ENCODE assay signal across 9 cellular contexts in the genomic region with DNA sequence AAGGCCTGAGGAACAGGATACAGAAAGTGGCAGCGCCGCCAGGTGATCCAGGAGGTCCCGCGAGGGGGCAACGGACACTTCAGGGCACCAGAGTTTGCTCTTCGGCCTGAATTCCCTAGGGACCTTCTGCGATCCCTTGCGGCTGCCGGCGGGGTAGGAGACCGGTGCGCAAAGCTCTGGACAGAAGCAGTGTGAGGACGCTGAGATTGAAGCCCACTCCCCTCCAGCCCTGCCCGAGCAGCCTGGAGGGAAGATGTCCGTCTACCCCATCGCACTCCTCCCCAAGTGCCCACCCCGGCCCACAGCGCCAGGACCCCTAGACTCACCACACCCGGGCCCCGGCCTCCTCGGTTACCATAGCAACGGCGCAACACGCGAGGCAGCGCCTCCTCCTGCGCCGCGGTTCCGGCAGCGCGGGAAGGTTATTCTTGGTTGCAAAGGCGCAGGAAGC. TPM values are rescaled to one million over a fixed set of nuclear protein-coding genes. Genes with fewer than 3 reads are reported as not detected.
DNase-seq lines count a peak whose midpoint lies in the region; ATAC-seq lines count a peak whose summit lies in the region.
"Had no signal": no experiment of that assay in that cellular context is flagged by ENCODE, and none has a peak within 500 bp of the region (broad histone marks: within the 10 kb centered on the region; RNA-seq: fewer than 3 reads in every experiment).

A gene with protein sequence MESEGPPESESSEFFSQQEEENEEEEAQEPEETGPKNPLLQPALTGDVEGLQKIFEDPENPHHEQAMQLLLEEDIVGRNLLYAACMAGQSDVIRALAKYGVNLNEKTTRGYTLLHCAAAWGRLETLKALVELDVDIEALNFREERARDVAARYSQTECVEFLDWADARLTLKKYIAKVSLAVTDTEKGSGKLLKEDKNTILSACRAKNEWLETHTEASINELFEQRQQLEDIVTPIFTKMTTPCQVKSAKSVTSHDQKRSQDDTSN (minus strand): TSS at position 361 of the 451 bp plus-strand sequence. CDS start 10,433 bp downstream, outside the sequence.

- H3K36me3 ChIP-seq in esophagus (ENCODE audit: control insufficient read depth in 2 of 2, insufficient read depth in 2 of 2, low read length in 1 of 2) = no peaks in the 10 kb centered on the region

- peak within 1 kb of the TSS; percentile 25 to 30 for H3K4me3 ChIP-seq in esophagus (ENCODE audit: low read depth in 1 of 2, low read length in 2 of 2)

- peaks cover 3 to 4% of the 10 kb centered on the region in 2 donors for H3K27me3 ChIP-seq in esophagus (ENCODE audit: control insufficient read depth in 1 of 2, insufficient read depth in 2 of 2, low read length in 2 of 2)

- 2 to 4% methylated on average over 33 of the region's 33 CpGs for WGBS in esophagus, 2 donors

- no peaks in the 10 kb centered on the region for H3K9me3 ChIP-seq in esophagus (ENCODE audit: control insufficient read depth in 2 of 2, insufficient read depth in 1 of 2, low read depth in 1 of 2, low read length in 1 of 2)

- peak; percentile 41 for DNase-seq in NCI-H82 (lab: John Stamatoyannopoulos, UW)
- DNase-seq in NCI-H82 treated with DMSO at 0.1 percent for 48 hours (lab: John Stamatoyannopoulos, UW; ENCODE audit: unreplicated experiment) = no peak
- DNase-seq in myocyte (ENCODE audit: low read depth) = peak; percentile 29

- ATAC-seq in GM19328 (IDR thresholded peaks at IDR 0.05; ENCODE audit: unreplicated experiment) (no peak), GM18520 (IDR thresholded peaks at IDR 0.05; ENCODE audit: unreplicated experiment) (no peak), GM19463 (IDR thresholded peaks at IDR 0.05; ENCODE audit: unreplicated experiment) (no peak)

- no peaks in the 10 kb centered on the region for H3K9me3 Mint-ChIP-seq in T-helper 1 cell treated with Interleukin-12 subunit alpha and Interleukin-12 subunit beta and Interleukin-4 antibody, amounts not matched to agents 30 μg/mL and 1 μg/mL, for 36 hours

- no peak within 1 kb of the TSS for H3K27ac Mint-ChIP-seq in T-helper 1 cell treated with Interleukin-12 subunit alpha and Interleukin-12 subunit beta and Interleukin-4 antibody, amounts not matched to agents 30 μg/mL and 1 μg/mL, for 36 hours

- no peak within 1 kb of the TSS for H3K27ac ChIP-seq in esophagus (ENCODE audit: low read depth in 2 of 2, low read length in 1 of 2)
- H3K27ac ChIP-seq: C4-2B had no signal

- peaks cover 23% of the 10 kb centered on the region for H3K27me3 Mint-ChIP-seq in T-helper 1 cell treated with Interleukin-12 subunit alpha and Interleukin-12 subunit beta and Interleukin-4 antibody, amounts not matched to agents 30 μg/mL and 1 μg/mL, for 36 hours (ENCODE audit: low read depth)

- H3K4me3 Mint-ChIP-seq in T-helper 1 cell treated with Interleukin-12 subunit alpha and Interleukin-12 subunit beta and Interleukin-4 antibody, amounts not matched to agents 30 μg/mL and 1 μg/mL, for 36 hours = peak within 1 kb of the TSS; percentile 67

- H3K36me3 Mint-ChIP-seq in T-helper 1 cell treated with Interleukin-12 subunit alpha and Interleukin-12 subunit beta and Interleukin-4 antibody, amounts not matched to agents 30 μg/mL and 1 μg/mL, for 36 hours (ENCODE audit: low read depth) = no peaks in the 10 kb centered on the region

- H3K4me1 ChIP-seq in esophagus (ENCODE audit: control insufficient read depth in 2 of 2, insufficient read depth in 2 of 2, low read length in 1 of 2) = peaks cover 0 to 2% of the 10 kb centered on the region in 2 donors

- H3K4me1 Mint-ChIP-seq in T-helper 1 cell treated with Interleukin-12 subunit alpha and Interleukin-12 subunit beta and Interleukin-4 antibody, amounts not matched to agents 30 μg/mL and 1 μg/mL, for 36 hours (ENCODE audit: low read depth) = peaks cover 2% of the 10 kb centered on the region

RNA-seq across cellular contexts. Expression of the gene that starts here (rescaled TPM):
- not detected for polyA plus RNA-seq in esophagus
- 0.13 TPM in 1 of 2 replicates, not detected in the other for total RNA-seq in myocyte
- 0.11 TPM for polyA plus RNA-seq in myocyte (2012)

Comparison
In these comparisons a context has a peak if more than half of its experiments do, and no peak if none do; other contexts are left out.
1. Peak in DNase-seq in myocyte; RNA of the gene not detected or under 1 TPM.